In genomic region chr9:107283621-107284616, GRCh38 we compare ENCODE assay signal across 8 cellular contexts. TPM values are rescaled to one million over a fixed set of nuclear protein-coding genes. Genes with fewer than 3 reads are reported as not detected.
DNase-seq lines count a peak whose midpoint lies in the region; ATAC-seq and TF ChIP-seq lines count a peak whose summit lies in the region.

No MANE protein-coding gene starts in this region.

- ATAC-seq in GM18909 (IDR thresholded peaks at IDR 0.05; ENCODE audit: poor library complexity, unreplicated experiment) (peak; percentile 51), HG03135 (IDR thresholded peaks at IDR 0.05; ENCODE audit: unreplicated experiment) (peak; percentile 40)

- TF ChIP-seq POLR2A in lower leg skin (IDR thresholded peaks at IDR 0.05) = no peak

- TF ChIP-seq CTCF in AG09319 (IDR thresholded peaks at IDR 0.05; ENCODE audit: low read depth, low read length) (no peak), lower leg skin (IDR thresholded peaks at IDR 0.05) (no peak)

- WGBS in lower leg skin, 2 donors = 0% methylated on average over 30 to 36 of the region's 55 CpGs

- intact Hi-C loops in lower leg skin (cut with DNase I; ENCODE audit: low total_unique reads) = no loop called here

- peak; percentile 44 for DNase-seq in AG09319 (ENCODE audit: extremely low read depth, low read depth)
- peak; percentile 85 for DNase-seq in NCI-H510A (lab: John Stamatoyannopoulos, UW)
- DNase-seq in activated CD4-positive, alpha-beta T cell treated with anti-CD3 and anti-CD28 coated beads, Interleukin-2, amount 50 U/mL, for 24 hours (ENCODE audit: low read depth in 1 of 2, low spot score in 1 of 2) = peak; percentile 38 to 46
- peak; percentile 17 to 72 for DNase-seq in dermis microvascular lymphatic vessel endothelial cell (ENCODE audit: low read depth in 2 of 2)
- peak; percentile 40 to 91 for DNase-seq in lower leg skin (ENCODE audit: low spot score in 2 of 2)
- DNase-seq in stimulated activated CD4-positive, alpha-beta T cell treated with anti-CD3 and anti-CD28 coated beads, TNF-alpha, amount 100 ng/mL, for 1 hour (ENCODE audit: low read depth in 3 of 3, low spot score in 1 of 3) = peak; percentile 3 to 39 (median 20)

- peak overlapping the region; percentile 99 for H3K4me3 ChIP-seq in lower leg skin (ENCODE audit: low read depth, poor library complexity, severe bottlenecking)

RNA-seq across cellular contexts. Expression of gene RAD23B, which starts 0.8 kb away (rescaled TPM):
- 72.8 and 73.6 TPM in 2 replicates for total RNA-seq in dermis microvascular lymphatic vessel endothelial cell
- 100 to 1,000 TPM in 3 of 4 donors, 10 to 100 TPM in 1; 88.6 to 136 (median 114) TPM for total RNA-seq in lower leg skin

Comparison
In these comparisons a context has a peak if more than half of its experiments do, and no peak if none do; other contexts are left out.
1. Peak in every context shown above with its lines: DNase-seq, ATAC-seq and H3K4me3 ChIP-seq.
2. DNase-seq: peak in every context shown above with its lines; median percentile 85 in NCI-H510A; 66 in lower leg skin; 44 in dermis microvascular lymphatic vessel endothelial cell; 44 in AG09319; 42 in activated CD4-positive, alpha-beta T cell treated with anti-CD3 and anti-CD28 coated beads, Interleukin-2, amount 50 U/mL, for 24 hours; 20 in stimulated activated CD4-positive, alpha-beta T cell treated with anti-CD3 and anti-CD28 coated beads, TNF-alpha, amount 100 ng/mL, for 1 hour.